9 cellular contexts compared by ENCODE assay signal in genomic region chr2:12032421-12032820, GRCh38.
A peak's percentile ranks its signal among the peaks of the same experiment; 100 is the strongest.
DNase-seq lines count a peak whose midpoint lies in the region; ATAC-seq, FAIRE-seq and TF ChIP-seq lines count a peak whose summit lies in the region.
"Had no signal": no experiment of that assay in that cellular context is flagged by ENCODE, and none has a peak within 500 bp of the region (broad histone marks: within the 10 kb centered on the region; RNA-seq: fewer than 3 reads in every experiment).

No MANE protein-coding gene starts in this region.

- ATAC-seq in GM21367 (IDR thresholded peaks at IDR 0.05; ENCODE audit: unreplicated experiment) (peak; percentile 66), HG03139 (IDR thresholded peaks at IDR 0.05; ENCODE audit: unreplicated experiment) (peak; percentile 72)

- H3K9me3 Mint-ChIP-seq in chondrocyte (ENCODE audit: low read depth) = no peaks in the 10 kb centered on the region

- H3K4me3 Mint-ChIP-seq in chondrocyte (ENCODE audit: unreplicated experiment) = no peak overlapping the region

- H3K36me3 Mint-ChIP-seq in chondrocyte (ENCODE audit: low read depth) = no peaks in the 10 kb centered on the region

- FAIRE-seq in H54 (lab: Jason Lieb, UNC) = no peak

- H3K27me3 Mint-ChIP-seq in chondrocyte (ENCODE audit: low read depth) = no peaks in the 10 kb centered on the region

- H3K27ac Mint-ChIP-seq in chondrocyte (ENCODE audit: unreplicated experiment) = no peak overlapping the region

- TF ChIP-seq POLR2A in H54 (IDR thresholded peaks at IDR 0.05; ENCODE audit: low read depth, low read length) = no peak

- peaks cover 17% of the 10 kb centered on the region for H3K4me1 Mint-ChIP-seq in chondrocyte (ENCODE audit: low read depth)

- TF ChIP-seq CTCF in GM12874 (IDR thresholded peaks at IDR 0.05; ENCODE audit: insufficient read depth, low read depth, low read length) (peak; percentile 46; the same call in 1 of the 2 replicates), chondrocyte (IDR thresholded peaks at IDR 0.05) (peak; percentile 27)

- no peak for DNase-seq in chondrocyte (ENCODE audit: low spot score)
- DNase-seq in SW 1271 (lab: John Stamatoyannopoulos, UW) = no peak
- no peak for DNase-seq in H54 (ENCODE audit: insufficient read length, low spot score)
- DNase-seq in NK-92 (lab: John Stamatoyannopoulos, UW; ENCODE audit: unreplicated experiment) = no peak
- no peak for DNase-seq in HK-2 (ENCODE audit: unreplicated experiment)
- DNase-seq: NCI-H1105 treated with DMSO at 0.1 percent for 48 hours had no signal
